9 cellular contexts compared by ENCODE assay signal in the genomic region with DNA sequence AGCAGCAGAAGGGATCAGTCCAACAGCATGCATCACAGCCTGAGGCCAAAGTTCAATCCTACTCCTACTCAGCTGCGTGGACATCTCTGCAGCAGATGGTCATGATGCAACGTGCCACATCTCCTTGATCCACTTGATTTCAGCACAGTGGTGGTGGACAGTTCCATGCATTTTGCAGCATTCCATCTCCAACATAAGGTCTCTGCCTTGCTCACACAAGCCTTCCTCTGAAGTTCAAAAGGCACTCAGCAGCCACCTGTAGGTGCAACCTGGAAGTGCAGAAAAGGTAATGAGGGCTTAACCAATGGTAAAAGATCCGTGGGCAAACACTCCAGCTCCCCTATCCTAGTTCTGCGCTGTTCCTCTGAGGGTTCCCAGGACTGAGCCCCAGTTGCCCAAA. TPM values are rescaled to one million over a fixed set of nuclear protein-coding genes. Genes with fewer than 3 reads are reported as not detected.
DNase-seq lines count a peak whose midpoint lies in the region; ATAC-seq, FAIRE-seq and TF ChIP-seq lines count a peak whose summit lies in the region.
"Had no signal": no experiment of that assay in that cellular context is flagged by ENCODE, and none has a peak within 500 bp of the region (broad histone marks: within the 10 kb centered on the region; RNA-seq: fewer than 3 reads in every experiment).

No MANE protein-coding gene starts in this region.

- H4K20me1 ChIP-seq in KMS-11 (ENCODE audit: insufficient read depth), result no peaks in the 10 kb centered on the region
- no peaks in the 10 kb centered on the region for H4K20me1 ChIP-seq in HepG2 (ENCODE audit: insufficient read depth, low read length)

- DNase-seq in EH (ENCODE audit: low read depth) (peak; percentile 52), brain microvascular endothelial cell (peak; percentile 52), HepG2 (ENCODE audit: low spot score) (peak; percentile 52), RWPE1 (ENCODE audit: low spot score) (no peak), NCI-H524 (lab: John Stamatoyannopoulos, UW) (no peak), Ammon's horn (ENCODE audit: low spot score) (no peak), Right ventricle myocardium inferior (ENCODE audit: missing footprints) (no peak)
- DNase-seq: activated CD4-positive, alpha-beta memory T cell treated with anti-CD3 and anti-CD28 coated beads for 36 hours had no signal

- TF ChIP-seq CTCF in KMS-11 (conservative IDR thresholded peaks at IDR 0.05; ENCODE audit: low read depth, low read length) (peak; percentile 32; the same call in 1 of the 2 replicates), brain microvascular endothelial cell (IDR thresholded peaks at IDR 0.05; ENCODE audit: low read depth, low read length, missing control alignments) (peak; percentile 68), HepG2 (CRISPR knock-in tag; IDR thresholded peaks at IDR 0.05) (no peak), RWPE1 (conservative IDR thresholded peaks at IDR 0.05; ENCODE audit: low read depth) (no peak)

- H3K9ac ChIP-seq in KMS-11 (no peak overlapping the region), HepG2 (ENCODE audit: insufficient read depth, low read depth, low read length) (no peak overlapping the region)

- no peak overlapping the region for H2AFZ ChIP-seq in KMS-11 (ENCODE audit: low read depth)
- H2AFZ ChIP-seq in HepG2 (ENCODE audit: low read length), result no peak overlapping the region

- H3K79me2 ChIP-seq in KMS-11 (ENCODE audit: insufficient read depth, low read depth) (no peaks in the 10 kb centered on the region), HepG2 (ENCODE audit: insufficient read depth, low read length) (no peaks in the 10 kb centered on the region)

- CTCF ChIA-PET in HepG2 (lab: Yijun Ruan, JAX; ENCODE audit: low intra/inter-chr PET ratio, low total read pairs) (no interaction called here), RWPE1 (lab: Yijun Ruan, JAX) (no interaction called here)

- WGBS in HepG2 (ENCODE audit: low lambda C conversion rate), result 25% methylated on average over 2 of the region's 4 CpGs

- no peaks in the 10 kb centered on the region for H3K9me3 ChIP-seq in HepG2 (ENCODE audit: low read length)

- H3K4me1 ChIP-seq in KMS-11 (ENCODE audit: low read depth, poor library complexity, severe bottlenecking) (no peaks in the 10 kb centered on the region), HepG2 (ENCODE audit: insufficient read depth, low read length) (no peaks in the 10 kb centered on the region)

- ATAC-seq in HepG2, result peak; percentile 84
- no peak for ATAC-seq in Right ventricle myocardium inferior

- H3K4me3 ChIP-seq in KMS-11 (IDR thresholded peaks at IDR 0.05; ENCODE audit: insufficient read depth, low read depth, low read length) (no peak overlapping the region), brain microvascular endothelial cell (ENCODE audit: low read depth, low read length) (no peak overlapping the region), HepG2 (replicated peaks in 1 of 3; ENCODE audit: insufficient read depth in 1 of 3, low read depth in 2 of 3, low read length in 3 of 3) (no peak overlapping the region)

- BruUV-seq in HepG2 (replicated peaks; lab: Mats Ljungman, UMichigan), result no TSS peak

- TF ChIP-seq RAD21 in HepG2 (CRISPR knock-in tag; IDR thresholded peaks at IDR 0.05), result 0 out of 2 replicates have a peak, but pooled peaks have one; percentile 8

- intact Hi-C loops in HepG2 (cut with micrococcal nuclease; ENCODE audit: unreplicated experiment) (no loop called here), Right ventricle myocardium inferior (cut with DNase I) (no loop called here)

- no peak for TF ChIP-seq POLR2A in HepG2 (IDR thresholded peaks at IDR 0.05; ENCODE audit: insufficient read depth in 1 of 2, low read depth in 2 of 2, low read length in 2 of 2)

- H3K27ac ChIP-seq in KMS-11 (no peak overlapping the region), brain microvascular endothelial cell (no peak overlapping the region), HepG2 (ENCODE audit: extremely low read length, insufficient read depth, low read length) (no peak overlapping the region), RWPE1 (no peak overlapping the region)

- in situ Hi-C loops in brain microvascular endothelial cell (cut with HindIII; ENCODE audit: low pct_ligation_motif_present, low sequenced_read_pairs), result no loop called here
- in situ Hi-C loops in HepG2 (cut with HindIII; ENCODE audit: extremely low pct_ligation_motif_present, low pct_unique_long_range_greater_than_20kb), result no loop called here

- no peak for TF ChIP-seq EP300 in HepG2 (IDR thresholded peaks at IDR 0.05; ENCODE audit: low read depth in 2 of 2, low read length in 2 of 2)
- TF ChIP-seq EP300 in HepG2 (CRISPR knock-in tag; IDR thresholded peaks at IDR 0.05; ENCODE audit: borderline replicate concordance), result no peak

- no peaks in the 10 kb centered on the region for H3K36me3 ChIP-seq in KMS-11 (ENCODE audit: insufficient read depth)
- no peaks in the 10 kb centered on the region for H3K36me3 ChIP-seq in brain microvascular endothelial cell (replicated peaks)
- no peaks in the 10 kb centered on the region for H3K36me3 ChIP-seq in HepG2 (replicated peaks in 1 of 2; ENCODE audit: control insufficient read depth in 1 of 2, insufficient read depth in 2 of 2, low read length in 2 of 2)

- H3K4me2 ChIP-seq in KMS-11, result no peak overlapping the region
- H3K4me2 ChIP-seq in HepG2 (ENCODE audit: low read depth, low read length), result no peak overlapping the region

- no peak for FAIRE-seq in HepG2 (lab: Jason Lieb, UNC)

- POLR2A ChIA-PET in HepG2 (lab: Yijun Ruan, JAX), result no interaction called here
- POLR2A ChIA-PET in RWPE1 (lab: Yijun Ruan, JAX; ENCODE audit: low non-redundant PET), result no interaction called here

- H3K27me3 ChIP-seq in KMS-11 (ENCODE audit: insufficient read depth, low read depth) (no peaks in the 10 kb centered on the region), brain microvascular endothelial cell (replicated peaks) (no peaks in the 10 kb centered on the region), HepG2 (ENCODE audit: control insufficient read depth in 1 of 2, insufficient read depth in 2 of 2, low read length in 2 of 2) (no peaks in the 10 kb centered on the region)

TF ChIP-seq in HepG2, 621 proteins besides CTCF, POLR2A, EP300 and RAD21 (continues in another document):
- TF ChIP-seq ZNF12 (CRISPR knock-in tag; IDR thresholded peaks at IDR 0.05) (no peak), PHF8 (CRISPR knock-in tag; IDR thresholded peaks at IDR 0.05) (no peak), NCOA5 (CRISPR knock-in tag; IDR thresholded peaks at IDR 0.05) (no peak), ZNF546 (CRISPR knock-in tag; conservative IDR thresholded peaks at IDR 0.05) (no peak), CEBPB (IDR thresholded peaks at IDR 0.05; ENCODE audit: borderline replicate concordance, low read depth, low read length) (peak; percentile 81), ZNF235 (CRISPR knock-in tag; IDR thresholded peaks at IDR 0.05; ENCODE audit: borderline replicate concordance) (no peak), SIX1 (CRISPR knock-in tag; IDR thresholded peaks at IDR 0.05; ENCODE audit: borderline replicate concordance) (no peak), RXRB (CRISPR knock-in tag; IDR thresholded peaks at IDR 0.05; ENCODE audit: borderline replicate concordance) (peak; percentile 18; the same call in 1 of the 2 replicates), ZNF350 (CRISPR knock-in tag; IDR thresholded peaks at IDR 0.05; ENCODE audit: borderline replicate concordance, low read depth) (no peak), ZNF292 (CRISPR knock-in tag; IDR thresholded peaks at IDR 0.05; ENCODE audit: borderline replicate concordance, low read depth) (no peak), ZNF550 (CRISPR knock-in tag; IDR thresholded peaks at IDR 0.05; ENCODE audit: borderline replicate concordance) (no peak), TGIF2 (CRISPR knock-in tag; IDR thresholded peaks at IDR 0.05) (peak; percentile 48; the same call in 1 of the 2 replicates), ZNF468 (CRISPR knock-in tag; IDR thresholded peaks at IDR 0.05) (no peak), PLRG1 (conservative IDR thresholded peaks at IDR 0.05) (no peak), U2AF1 (optimal IDR thresholded peaks at IDR 0.05; ENCODE audit: low read depth, low read length) (no peak), ZNF614 (CRISPR knock-in tag; IDR thresholded peaks at IDR 0.05; ENCODE audit: borderline replicate concordance) (peak; percentile 70; the same call in 1 of the 2 replicates), NFIC (IDR thresholded peaks at IDR 0.05; ENCODE audit: low read length) (no peak), MIER2 (CRISPR knock-in tag; IDR thresholded peaks at IDR 0.05) (peak; percentile 99)

RNA-seq across cellular contexts. Expression of gene CHCHD3, which starts 57.5 kb away (rescaled TPM):
- total RNA-seq in HepG2 (2016; rRNA removed; fragmentation: Illumina TruSeq; extraction: Trizol) (86.8 and 113 TPM in 2 replicates), Right ventricle myocardium inferior (169 TPM)
- total RNA-seq in HepG2 (2016; cell fraction: cytosol; rRNA removed; fragmentation: Illumina TruSeq; extraction: Trizol; ENCODE audit: low read depth), result 29.7 and 33.8 TPM in 2 replicates
- total RNA-seq in HepG2 (2016; cell fraction: insoluble cytoplasmic fraction; rRNA removed; fragmentation: Illumina TruSeq; extraction: Trizol), result 87.0 and 114 TPM in 2 replicates
- 54.7 and 58.0 TPM in 2 replicates for total RNA-seq in HepG2 (2016; cell fraction: membrane; rRNA removed; fragmentation: Illumina TruSeq; extraction: Trizol)
- 52.8 and 60.4 TPM in 2 replicates for total RNA-seq in HepG2 (2016; cell fraction: nucleus; rRNA removed; fragmentation: Illumina TruSeq; extraction: Trizol)
- 27.1 and 32.7 TPM in 2 replicates for polyA plus RNA-seq in HepG2 (2011; rRNA removed)
- polyA plus RNA-seq in HepG2 (2011; cell fraction: cytosol; rRNA removed), result 23.8 and 33.2 TPM in 2 replicates
- 10.2 and 11.3 TPM in 2 replicates for polyA plus RNA-seq in HepG2 (2011; cell fraction: nucleus; rRNA removed)
- polyA plus RNA-seq in HepG2 (2012), result 39.2 and 41.8 TPM in 2 replicates
- 26.9 and 31.2 TPM in 2 replicates for polyA plus RNA-seq in HepG2 (2016; cell fraction: cytosol; fragmentation: Illumina TruSeq; extraction: Trizol; ENCODE audit: low read depth)
- 106 and 107 TPM in 2 replicates for polyA plus RNA-seq in HepG2 (2016; cell fraction: insoluble cytoplasmic fraction; fragmentation: Illumina TruSeq; extraction: Trizol; ENCODE audit: low read depth)
- polyA plus RNA-seq in HepG2 (2016; cell fraction: membrane; fragmentation: Illumina TruSeq; extraction: Trizol; ENCODE audit: low read depth), result 40.2 and 43.6 TPM in 2 replicates
- 40.1 and 42.8 TPM in 2 replicates for polyA plus RNA-seq in HepG2 (2016; cell fraction: nucleus; fragmentation: Illumina TruSeq; extraction: Trizol; ENCODE audit: insufficient read depth, low read depth)
- 16.7 and 45.4 TPM in 2 replicates for polyA minus RNA-seq in HepG2 (2011; rRNA and poly(A)+ RNA removed; ENCODE audit: low replicate concordance)
- 22.4 and 36.4 TPM in 2 replicates for polyA minus RNA-seq in HepG2 (2011; cell fraction: cytosol; rRNA and poly(A)+ RNA removed)
- polyA minus RNA-seq in HepG2 (2011; cell fraction: nucleus; rRNA and poly(A)+ RNA removed), result 50.9 and 57.8 TPM in 2 replicates

Comparison
In these comparisons a context has a peak if more than half of its experiments do, and no peak if none do; other contexts are left out.
1. DNase-seq: peak in EH (single experiment), brain microvascular endothelial cell (single experiment) and HepG2 (single experiment); none in RWPE1 (single experiment), NCI-H524 (0 of 2), Ammon's horn (single experiment) and Right ventricle myocardium inferior (single experiment).
2. CTCF ChIP-seq: peak in KMS-11 (single experiment) and brain microvascular endothelial cell (single experiment); none in HepG2 (single experiment) and RWPE1 (single experiment).